ENCODE assay signal across 13 cellular contexts in the genomic region with DNA sequence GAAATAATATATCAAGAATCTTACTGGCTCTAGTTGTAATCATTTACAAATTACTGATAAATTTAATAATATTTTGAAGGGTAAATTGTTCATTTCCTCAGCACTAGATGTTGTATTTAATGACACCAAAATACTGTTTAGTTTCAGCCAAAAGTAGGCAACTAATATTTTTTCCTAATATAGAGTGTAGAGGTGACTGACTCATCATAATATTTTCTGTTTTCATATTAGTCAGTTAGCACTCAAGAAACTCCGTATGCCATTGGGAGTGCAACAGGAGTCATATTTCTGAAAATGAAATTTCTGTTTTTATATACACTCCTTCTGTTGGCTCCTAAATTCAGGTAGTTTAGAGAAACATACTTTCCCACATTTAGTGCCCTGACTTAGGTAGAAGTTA. TPM values are rescaled to one million over a fixed set of nuclear protein-coding genes. Genes with fewer than 3 reads are reported as not detected.
DNase-seq lines count a peak whose midpoint lies in the region; ATAC-seq and TF ChIP-seq lines count a peak whose summit lies in the region.
"Had no signal": no experiment of that assay in that cellular context is flagged by ENCODE, and none has a peak within 500 bp of the region (broad histone marks: within the 10 kb centered on the region; RNA-seq: fewer than 3 reads in every experiment).

No MANE protein-coding gene starts in this region.

- DNase-seq in activated CD4-positive, alpha-beta T cell treated with anti-CD3 and anti-CD28 coated beads for 36 hours: no peak
- no peak for DNase-seq in activated CD4-positive, alpha-beta T cell treated with anti-CD3 and anti-CD28 coated beads for 4 hours
- DNase-seq in RWPE1 (ENCODE audit: low spot score) (peak; percentile 36), NCI-H510A (lab: John Stamatoyannopoulos, UW) (no peak), H4 (ENCODE audit: low spot score) (no peak), AG20443 (ENCODE audit: low spot score) (no peak)
- DNase-seq in stimulated activated naive CD4-positive, alpha-beta T cell treated with Interleukin-2 at 50 U/mL for 16 hours (lab: John Stamatoyannopoulos, UW): no peak
- DNase-seq: activated CD4-positive, CD25-positive, alpha-beta regulatory T cell treated with anti-CD3 and anti-CD28 coated beads, Interleukin-2, amount 50 U/mL, for 72 hours; GF-D8 had no signal

- no peak overlapping the region for H3K4me3 Mint-ChIP-seq in activated CD4-positive, alpha-beta T cell treated with anti-CD3 and anti-CD28 coated beads for 36 hours
- H3K4me3 Mint-ChIP-seq: IgD-negative memory B cell had no signal

- H3K27ac ChIP-seq in RWPE1: no peak overlapping the region
- H3K27ac ChIP-seq: 22Rv1 had no signal

- POLR2A ChIA-PET in activated CD4-positive, alpha-beta T cell treated with anti-CD3 and anti-CD28 coated beads for 36 hours (lab: Charles Lee): no interaction called here
- POLR2A ChIA-PET in RWPE1 (lab: Yijun Ruan, JAX; ENCODE audit: low non-redundant PET): no interaction called here

- H3K27me3 Mint-ChIP-seq in activated CD4-positive, alpha-beta T cell treated with anti-CD3 and anti-CD28 coated beads for 36 hours: peaks cover 3% of the 10 kb centered on the region
- H3K27me3 Mint-ChIP-seq: brain had no signal

- peaks cover 8% of the 10 kb centered on the region for H3K4me1 Mint-ChIP-seq in activated CD4-positive, alpha-beta T cell treated with anti-CD3 and anti-CD28 coated beads for 36 hours

- H3K27ac Mint-ChIP-seq in activated CD4-positive, alpha-beta T cell treated with anti-CD3 and anti-CD28 coated beads for 36 hours: no peak overlapping the region
- H3K27ac Mint-ChIP-seq: brain, IgD-negative memory B cell had no signal

- peak; percentile 39 for ATAC-seq in activated CD4-positive, alpha-beta T cell treated with anti-CD3 and anti-CD28 coated beads for 36 hours
- ATAC-seq in HG02973 (IDR thresholded peaks at IDR 0.05; ENCODE audit: unreplicated experiment): peak; percentile 93

- H3K36me3 Mint-ChIP-seq in activated CD4-positive, alpha-beta T cell treated with anti-CD3 and anti-CD28 coated beads for 36 hours (ENCODE audit: low read depth): no peaks in the 10 kb centered on the region
- H3K36me3 Mint-ChIP-seq: brain, IgD-negative memory B cell had no signal

- no peak for TF ChIP-seq CTCF in RWPE1 (conservative IDR thresholded peaks at IDR 0.05; ENCODE audit: low read depth)

- intact Hi-C loops in activated CD4-positive, alpha-beta T cell treated with anti-CD3 and anti-CD28 coated beads for 36 hours (cut with DNase I, micrococcal nuclease): no loop called here

- H3K9me3 Mint-ChIP-seq in activated CD4-positive, alpha-beta T cell treated with anti-CD3 and anti-CD28 coated beads for 36 hours (ENCODE audit: low read depth): no peaks in the 10 kb centered on the region
- H3K9me3 Mint-ChIP-seq: brain, IgD-negative memory B cell had no signal

- CTCF ChIA-PET in activated CD4-positive, alpha-beta T cell treated with anti-CD3 and anti-CD28 coated beads for 36 hours (lab: Charles Lee): no interaction called here
- CTCF ChIA-PET in RWPE1 (lab: Yijun Ruan, JAX): no interaction called here

RNA-seq across cellular contexts. Expression of gene PTPN13, which starts 36.6 kb away (rescaled TPM):
- total RNA-seq in activated CD4-positive, alpha-beta T cell treated with anti-CD3 and anti-CD28 coated beads for 36 hours: 1 to 10 TPM; 1.4 to 1.5 TPM
- 34.2 and 45.6 TPM in 2 replicates for total RNA-seq in H4 (2014; rRNA removed; shearing (Covaris generic))

Comparison
In these comparisons a context has a peak if more than half of its experiments do, and no peak if none do; other contexts are left out.
1. RNA of gene PTPN13, which starts 36.6 kb away (total RNA-seq): 34.2 to 45.6 TPM in H4; 1.4 to 1.5 TPM in activated CD4-positive, alpha-beta T cell treated with anti-CD3 and anti-CD28 coated beads for 36 hours; every median in the first group is over 10 times any median in the second.